8 cellular contexts compared by ENCODE assay signal in the genomic region with DNA sequence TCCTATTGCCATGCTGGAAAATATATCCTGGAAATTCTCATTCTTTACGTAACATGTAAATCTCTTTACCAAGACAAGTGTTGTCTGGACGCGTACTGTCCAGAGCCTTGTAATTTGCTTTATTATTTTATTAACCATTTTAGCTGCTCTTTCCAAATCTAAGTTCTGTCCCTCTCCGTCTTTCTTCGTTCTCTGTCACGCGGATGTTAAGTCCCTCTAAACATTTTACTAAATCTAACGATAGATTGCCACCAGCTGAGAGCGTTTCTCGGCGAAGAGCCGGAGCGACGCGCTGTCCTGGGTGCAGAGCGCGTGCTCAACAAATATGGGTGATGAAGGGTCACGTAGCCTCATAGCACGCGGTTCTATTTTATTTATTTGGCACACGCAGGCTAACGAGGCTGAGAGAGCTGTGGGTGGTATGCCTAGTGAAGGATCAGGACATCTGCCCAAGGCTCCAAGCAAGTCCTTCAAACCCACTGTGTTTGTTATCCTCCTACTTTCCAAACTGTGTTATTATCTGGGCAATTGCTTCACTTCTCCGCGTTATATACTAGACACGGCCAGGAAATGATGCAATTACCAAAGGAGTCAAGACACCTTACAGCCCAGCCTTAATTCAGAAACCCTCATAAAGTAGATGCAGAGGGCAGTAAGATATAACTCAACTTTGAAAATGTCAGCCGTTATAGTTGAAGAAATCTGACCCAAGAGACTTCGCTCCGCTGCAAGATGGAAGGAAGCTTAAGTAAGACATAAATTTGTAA. TPM values are rescaled to one million over a fixed set of nuclear protein-coding genes. Genes with fewer than 3 reads are reported as not detected.
DNase-seq lines count a peak whose midpoint lies in the region; ATAC-seq, FAIRE-seq and TF ChIP-seq lines count a peak whose summit lies in the region.

No MANE protein-coding gene starts in this region.

- BruUV-seq in K562 (replicated peaks; lab: Mats Ljungman, UMichigan) = TSS peak; percentile 99

- H3K4me3 ChIP-seq in K562 = peak overlapping the region; percentile 47

- peak overlapping the region; percentile 98 for H2AFZ ChIP-seq in K562 (ENCODE audit: low read depth, low read length)

- peak overlapping the region; percentile 98 for H3K27ac ChIP-seq in K562 (ENCODE audit: extremely low read depth, low read depth, low read length)

- H4K20me1 ChIP-seq in K562 (replicated peaks; ENCODE audit: control insufficient read depth, insufficient read depth, low read length) = no peaks in the 10 kb centered on the region

- H3K9me1 ChIP-seq in K562 (ENCODE audit: control insufficient read depth, insufficient read depth, low read length) = no peaks in the 10 kb centered on the region

- peak overlapping the region; percentile 91 to 94 for H3K9ac ChIP-seq in K562 (ENCODE audit: insufficient read depth in 1 of 2, low read depth in 2 of 2, low read length in 2 of 2)

- in situ Hi-C loops in K562 (cut with MboI) = loop anchor here (10.0 kb wide), 1 partner anchor 1494 kb away; no protein-coding TSS in a partner anchor

- no peaks in the 10 kb centered on the region for H3K27me3 ChIP-seq in K562 (ENCODE audit: control insufficient read depth in 2 of 2, insufficient read depth in 2 of 2, low read length in 2 of 2)

- peaks cover 32% of the 10 kb centered on the region for H3K79me2 ChIP-seq in K562 (ENCODE audit: control insufficient read depth, insufficient read depth, low read length)

- H3K36me3 Mint-ChIP-seq in T-helper 17 cell (ENCODE audit: low read depth) = no peaks in the 10 kb centered on the region

- peaks cover 11% of the 10 kb centered on the region for H3K4me1 Mint-ChIP-seq in T-helper 17 cell

- WGBS in K562 (ENCODE audit: insufficient coverage, low coverage, missing lambda C conversion rate) = under 1% methylated on average over 28 of the region's 28 CpGs

- DNase-seq in NCI-H2196 (lab: John Stamatoyannopoulos, UW; ENCODE audit: unreplicated experiment) = peak; percentile 80
- DNase-seq in NCI-H2196 treated with DMSO at 0.1 percent for 48 hours (lab: John Stamatoyannopoulos, UW; ENCODE audit: unreplicated experiment) = no peak
- peak; percentile 35 for DNase-seq in NCI-H1436 treated with DMSO at 0.1 percent for 48 hours (lab: John Stamatoyannopoulos, UW)
- peak; percentile 21 to 34 (median 29) for DNase-seq in T-helper 17 cell
- peak; percentile 53 to 79 (median 60) for DNase-seq in K562 (ENCODE audit: extremely low read depth in 1 of 4, low spot score in 3 of 4)
- peak; percentile 19 for DNase-seq in iPS-NIHi7 (ENCODE audit: extremely low spot score)
- DNase-seq in stimulated activated CD4-positive, alpha-beta T cell treated with anti-CD3 and anti-CD28 coated beads, Interleukin-12 subunit alpha, Interleukin-12 subunit beta, amount 100 ng/mL, for 24 hours (ENCODE audit: low read depth in 2 of 2) = peak; percentile 32 to 37

- no peaks in the 10 kb centered on the region; a peak in 2 of 5 replicates for H3K4me1 ChIP-seq in K562 (replicated peaks in 1 of 2; ENCODE audit: control insufficient read depth in 2 of 2, insufficient read depth in 2 of 2, low read length in 2 of 2)

- H3K9me3 ChIP-seq in T-helper 17 cell (ENCODE audit: control insufficient read depth, low read length, poor library complexity, severe bottlenecking) (no peaks in the 10 kb centered on the region), K562 (replicated peaks; ENCODE audit: control insufficient read depth, insufficient read depth, low read depth, low read length) (0 out of 2 replicates have a peak, but pooled peaks cover 2% of the 10 kb centered on the region)

- no peaks in the 10 kb centered on the region; the same call in 2 of the 3 replicates for H3K36me3 ChIP-seq in K562 (ENCODE audit: control insufficient read depth, insufficient read depth, low read length)

- peak; percentile 71 for TF ChIP-seq EP300 in K562 (IDR thresholded peaks at IDR 0.05; ENCODE audit: low read length)

- TF ChIP-seq CTCF in K562 (IDR thresholded peaks at IDR 0.05 in 2 of 3, conservative IDR thresholded peaks at IDR 0.05 in 1 of 3; ENCODE audit: insufficient read depth in 2 of 3, low read depth in 1 of 3, low read length in 3 of 3) = no peak

- H3K27me3 Mint-ChIP-seq in T-helper 17 cell = no peaks in the 10 kb centered on the region

- no peak overlapping the region for H3K4me3 Mint-ChIP-seq in T-helper 17 cell

- CTCF ChIA-PET in K562 (lab: Yijun Ruan, JAX; ENCODE audit: low intra/inter-chr PET ratio) = interaction anchor here (0.6 to 1.5 kb wide), 4 partner anchors 11 to 194 kb away, joined by 3 to 7 read pairs (median 4); partner anchors contain the start of gene HINT3

- peak; percentile 92 for TF ChIP-seq POLR2A in K562 (conservative IDR thresholded peaks at IDR 0.05)

- no peak overlapping the region for H3K27ac Mint-ChIP-seq in T-helper 17 cell

- ATAC-seq in HG02852 (IDR thresholded peaks at IDR 0.05; ENCODE audit: unreplicated experiment) = peak; percentile 78
- peak; percentile 79 for ATAC-seq in T-helper 17 cell
- ATAC-seq in K562 = peak; percentile 84

- no peak for TF ChIP-seq RAD21 in K562 (CRISPR knock-in tag; conservative IDR thresholded peaks at IDR 0.05 in 1 of 2, IDR thresholded peaks at IDR 0.05 in 1 of 2)

- POLR2A ChIA-PET in K562 (lab: Yijun Ruan, JAX) = interaction anchor here (0.6 to 2.5 kb wide), 22 partner anchors 10 to 480 kb away, joined by 3 to 98 read pairs (median 6); partner anchors contain the start of genes HDDC2, HINT3, NCOA7 and TRMT11

- peak overlapping the region; percentile 88 for H3K4me2 ChIP-seq in K562 (ENCODE audit: insufficient read depth, low read length)

- intact Hi-C loops in K562 (cut with micrococcal nuclease) = loop anchor here (1.0 to 10.0 kb wide), 8 partner anchors 9 to 816 kb away; partner anchors contain the start of genes HINT3, RNF217 and TRMT11

- no peak for FAIRE-seq in K562 (lab: Jason Lieb, UNC)

TF ChIP-seq in K562, 482 proteins besides CTCF, POLR2A, EP300 and RAD21 (continues in another document):
- 0 out of 2 replicates have a peak, but pooled peaks have one; percentile 57 for TF ChIP-seq RHOXF2B (CRISPR knock-in tag; conservative IDR thresholded peaks at IDR 0.05)
- peak; percentile 94; the same call in 1 of the 2 replicates for TF ChIP-seq ZNF511 (CRISPR knock-in tag; IDR thresholded peaks at IDR 0.05)
- peak; percentile 75 for TF ChIP-seq DPF2 (IDR thresholded peaks at IDR 0.05)
- no peak for TF ChIP-seq ZNF79 (CRISPR knock-in tag; IDR thresholded peaks at IDR 0.05; ENCODE audit: low read depth)
- TF ChIP-seq ZC3H11A (IDR thresholded peaks at IDR 0.05; ENCODE audit: low read depth, low read length) = no peak

RNA-seq across cellular contexts. Expression of gene NCOA7, which starts 10.0 kb away (rescaled TPM):
- total RNA-seq in T-helper 17 cell (10 to 100 TPM; 49.5 to 62.4 TPM), K562 (2014; rRNA removed) (6.7 and 10.6 TPM in 2 replicates), K562 (2014; rRNA removed; fragmentation: Illumina TruSeq; extraction: Trizol) (14.6 and 16.9 TPM in 2 replicates), K562 (2015; rRNA removed; fragmentation: Illumina TruSeq; extraction: Trizol) (9.3 and 12.7 TPM in 2 replicates), K562 (2021) (13.8 TPM in 2 replicates)
- 6.1 and 37.7 TPM in 2 replicates for total RNA-seq in K562 (2011; cell fraction: chromatin; rRNA removed; ENCODE audit: low replicate concordance)
- 4.8 and 5.7 TPM in 2 replicates for total RNA-seq in K562 (2011; cell fraction: nucleolus; rRNA removed)
- total RNA-seq in K562 (2011; cell fraction: nucleoplasm; rRNA removed) = 10.2 and 13.4 TPM in 2 replicates
- polyA plus RNA-seq in K562 (2011; rRNA removed) (8.9 and 9.3 TPM in 2 replicates), K562 (2014; fragmentation: Illumina TruSeq; extraction: Trizol) (11.2 and 13.6 TPM in 2 replicates), K562 (2014; fragmentation: Nextera tagmentation; extraction: Ambion mirVana) (1 to 10 TPM; 5.8 to 7.0 TPM), K562 (2014; rRNA removed) (8.5 and 11.0 TPM in 2 replicates)
- 4.6 and 7.1 TPM in 2 replicates for polyA plus RNA-seq in K562 (2011; cell fraction: cytosol; rRNA removed)
- polyA plus RNA-seq in K562 (2011; cell fraction: nucleus; rRNA removed) = 6.2 and 6.6 TPM in 2 replicates
- polyA plus RNA-seq in K562 (2012) = 10.0 and 22.1 TPM in 2 replicates
- 33.3 and 40.5 TPM in 2 replicates for polyA minus RNA-seq in K562 (2011; rRNA and poly(A)+ RNA removed)
- 10.1 and 10.2 TPM in 2 replicates for polyA minus RNA-seq in K562 (2011; cell fraction: cytosol; rRNA and poly(A)+ RNA removed)
- 6.5 and 10.6 TPM in 2 replicates for polyA minus RNA-seq in K562 (2011; cell fraction: nucleus; rRNA and poly(A)+ RNA removed)

RNA-seq across cellular contexts. Expression of gene HEY2, which starts 31.3 kb away (rescaled TPM):
- total RNA-seq in T-helper 17 cell (under 1 TPM in 1 of 2 donors, not detected in 1; 0.23 TPM), K562 (2014; rRNA removed) (not detected in 2 replicates), K562 (2014; rRNA removed; fragmentation: Illumina TruSeq; extraction: Trizol) (not detected in 2 replicates), K562 (2015; rRNA removed; fragmentation: Illumina TruSeq; extraction: Trizol) (not detected in 2 replicates), K562 (2021) (0.07 TPM in 1 of 2 replicates, not detected in the other)
- total RNA-seq in K562 (2011; cell fraction: chromatin; rRNA removed; ENCODE audit: low replicate concordance) = not detected in 2 replicates
- not detected in 2 replicates for total RNA-seq in K562 (2011; cell fraction: nucleolus; rRNA removed)
- not detected in 2 replicates for total RNA-seq in K562 (2011; cell fraction: nucleoplasm; rRNA removed)
- polyA plus RNA-seq in K562 (2011; rRNA removed) (0.03 and 0.07 TPM in 2 replicates), K562 (2014; fragmentation: Illumina TruSeq; extraction: Trizol) (0.04 and 0.12 TPM in 2 replicates), K562 (2014; fragmentation: Nextera tagmentation; extraction: Ambion mirVana) (under 1 TPM in 1 of 2 experiments, not detected in 1; 0.03 TPM), K562 (2014; rRNA removed) (0.07 TPM in 1 of 2 replicates, not detected in the other)
- polyA plus RNA-seq in K562 (2011; cell fraction: cytosol; rRNA removed) = 0.03 and 0.36 TPM in 2 replicates
- polyA plus RNA-seq in K562 (2011; cell fraction: nucleus; rRNA removed) = 0.04 and 0.31 TPM in 2 replicates
- polyA plus RNA-seq in K562 (2012) = 0.05 TPM in 1 of 2 replicates, not detected in the other
- polyA minus RNA-seq in K562 (2011; rRNA and poly(A)+ RNA removed) = not detected in 2 replicates
- polyA minus RNA-seq in K562 (2011; cell fraction: cytosol; rRNA and poly(A)+ RNA removed) = 0.29 TPM in 1 of 2 replicates, not detected in the other
- not detected in 2 replicates for polyA minus RNA-seq in K562 (2011; cell fraction: nucleus; rRNA and poly(A)+ RNA removed)
